In the genomic region with DNA sequence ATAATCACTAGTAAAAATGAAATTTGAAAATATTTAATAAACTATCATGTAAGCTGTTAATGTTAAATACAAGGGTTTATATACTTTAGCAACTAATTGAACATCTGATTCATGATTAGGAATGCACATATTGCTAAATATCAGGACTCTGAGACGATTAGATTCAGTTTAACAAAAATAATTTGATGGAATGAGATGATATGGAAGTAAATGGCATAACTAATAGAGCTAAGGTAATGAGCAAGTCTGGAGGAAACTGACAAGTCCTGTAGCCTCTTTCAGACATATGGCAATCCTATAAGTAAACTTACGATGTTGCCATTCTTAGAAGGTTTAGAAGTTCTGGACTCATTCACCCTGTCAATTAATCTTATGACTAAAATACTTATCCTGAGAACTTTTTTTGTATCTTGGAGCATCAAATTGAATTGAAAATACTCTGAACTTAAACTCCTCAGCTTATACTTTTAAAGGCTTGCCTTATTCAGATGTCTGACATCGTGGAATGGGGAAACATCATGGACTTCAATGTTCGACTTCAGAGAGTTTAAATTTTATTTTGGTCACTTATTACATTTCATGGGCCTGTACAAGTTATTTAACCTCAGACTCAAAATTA, we compare ENCODE assay signal across 1 cellular context.
TF ChIP-seq lines count a peak whose summit lies in the region.

No MANE protein-coding gene starts in this region.

TF ChIP-seq in SK-N-SH treated with all-trans-retinoic acid at 6 μM for 48 hours, 23 proteins besides CTCF, POLR2A, EP300 and RAD21 (continued from another document):
- TF ChIP-seq, protein P1, sequence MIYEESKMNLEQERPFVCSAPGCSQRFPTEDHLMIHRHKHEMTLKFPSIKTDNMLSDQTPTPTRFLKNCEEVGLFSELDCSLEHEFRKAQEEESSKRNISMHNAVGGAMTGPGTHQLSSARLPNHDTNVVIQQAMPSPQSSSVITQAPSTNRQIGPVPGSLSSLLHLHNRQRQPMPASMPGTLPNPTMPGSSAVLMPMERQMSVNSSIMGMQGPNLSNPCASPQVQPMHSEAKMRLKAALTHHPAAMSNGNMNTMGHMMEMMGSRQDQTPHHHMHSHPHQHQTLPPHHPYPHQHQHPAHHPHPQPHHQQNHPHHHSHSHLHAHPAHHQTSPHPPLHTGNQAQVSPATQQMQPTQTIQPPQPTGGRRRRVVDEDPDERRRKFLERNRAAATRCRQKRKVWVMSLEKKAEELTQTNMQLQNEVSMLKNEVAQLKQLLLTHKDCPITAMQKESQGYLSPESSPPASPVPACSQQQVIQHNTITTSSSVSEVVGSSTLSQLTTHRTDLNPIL (CRISPR knock-in tag; IDR thresholded peaks at IDR 0.05; ENCODE audit: low read depth) = peak; percentile 92
- 0 out of 2 replicates have a peak, but pooled peaks have one; percentile 51 for TF ChIP-seq ESRRG (CRISPR knock-in tag; IDR thresholded peaks at IDR 0.05)
- TF ChIP-seq ZNF565 (CRISPR knock-in tag; conservative IDR thresholded peaks at IDR 0.05; ENCODE audit: low read depth) = no peak
- TF ChIP-seq ZNF8 (CRISPR knock-in tag; IDR thresholded peaks at IDR 0.05) = no peak
- TF ChIP-seq TCF4 (CRISPR knock-in tag; IDR thresholded peaks at IDR 0.05; ENCODE audit: borderline replicate concordance) = peak; percentile 71; the same call in 1 of the 2 replicates
- TF ChIP-seq, protein P2, sequence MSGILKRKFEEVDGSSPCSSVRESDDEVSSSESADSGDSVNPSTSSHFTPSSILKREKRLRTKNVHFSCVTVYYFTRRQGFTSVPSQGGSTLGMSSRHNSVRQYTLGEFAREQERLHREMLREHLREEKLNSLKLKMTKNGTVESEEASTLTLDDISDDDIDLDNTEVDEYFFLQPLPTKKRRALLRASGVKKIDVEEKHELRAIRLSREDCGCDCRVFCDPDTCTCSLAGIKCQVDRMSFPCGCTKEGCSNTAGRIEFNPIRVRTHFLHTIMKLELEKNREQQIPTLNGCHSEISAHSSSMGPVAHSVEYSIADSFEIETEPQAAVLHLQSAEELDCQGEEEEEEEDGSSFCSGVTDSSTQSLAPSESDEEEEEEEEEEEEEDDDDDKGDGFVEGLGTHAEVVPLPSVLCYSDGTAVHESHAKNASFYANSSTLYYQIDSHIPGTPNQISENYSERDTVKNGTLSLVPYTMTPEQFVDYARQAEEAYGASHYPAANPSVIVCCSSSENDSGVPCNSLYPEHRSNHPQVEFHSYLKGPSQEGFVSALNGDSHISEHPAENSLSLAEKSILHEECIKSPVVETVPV (CRISPR knock-in tag; IDR thresholded peaks at IDR 0.05) = peak; percentile 87
- TF ChIP-seq PPARA (CRISPR knock-in tag; IDR thresholded peaks at IDR 0.05; ENCODE audit: borderline replicate concordance) = no peak
- TF ChIP-seq ZFP30 (CRISPR knock-in tag; IDR thresholded peaks at IDR 0.05) = no peak
